ENCODE assay signal across 31 cellular contexts in genomic region chr17:51731941-51732722, GRCh38.
"Had no signal": no experiment of that assay in that cellular context is flagged by ENCODE, and none has a peak within 500 bp of the region (broad histone marks: within the 10 kb centered on the region; RNA-seq: fewer than 3 reads in every experiment).

No MANE protein-coding gene starts in this region.

- H3K9me3 ChIP-seq: body of pancreas, breast epithelium, esophagus muscularis mucosa, gastrocnemius medialis had no signal

- H3K27ac Mint-ChIP-seq: activated CD4-positive, alpha-beta memory T cell treated with anti-CD3 and anti-CD28 coated beads for 36 hours; activated CD4-positive, alpha-beta T cell treated with anti-CD3 and anti-CD28 coated beads for 36 hours; activated CD4-positive, alpha-beta T cell treated with anti-CD3 and anti-CD28 coated beads, Interleukin-2, amount 10 ng/mL, durations not matched to agents 24 days and 14 days; activated naive CD8-positive, alpha-beta T cell; activated T-cell treated with anti-CD3 and anti-CD28 coated beads, Interleukin-2, amount 50 U/mL, for 24 hours; activated T-cell treated with anti-CD3 and anti-CD28 coated beads, Interleukin-2, amount 50 U/mL, for 72 hours; dendritic cell treated with granulocyte-macrophage colony-stimulating factor and Interleukin-4, amounts not matched to agents 40 ng/mL and 50 ng/mL, for 4 days had no signal

- H3K36me3 Mint-ChIP-seq: activated CD4-positive, alpha-beta memory T cell treated with anti-CD3 and anti-CD28 coated beads for 36 hours had no signal

- H3K4me1 Mint-ChIP-seq: activated CD4-positive, alpha-beta T cell treated with anti-CD3 and anti-CD28 coated beads for 36 hours had no signal

- H3K36me3 ChIP-seq: breast epithelium, cardiac muscle cell, esophagus muscularis mucosa, gastrocnemius medialis, heart left ventricle had no signal

- ATAC-seq: activated CD4-positive, alpha-beta T cell treated with anti-CD3 and anti-CD28 coated beads for 36 hours; activated T-cell treated with anti-CD3 and anti-CD28 coated beads, Interleukin-2, amount 50 U/mL, for 72 hours; body of pancreas; foreskin keratinocyte; gastrocnemius medialis; heart left ventricle had no signal

- H3K4me1 ChIP-seq: body of pancreas, breast epithelium, esophagus muscularis mucosa, foreskin keratinocyte, gastrocnemius medialis, heart left ventricle had no signal

- H3K27me3 ChIP-seq: body of pancreas, breast epithelium, cardiac muscle cell, dorsolateral prefrontal cortex, esophagus muscularis mucosa, foreskin keratinocyte, gastrocnemius medialis had no signal

- H3K4me3 Mint-ChIP-seq: activated CD4-positive, alpha-beta memory T cell treated with anti-CD3 and anti-CD28 coated beads for 36 hours; activated CD4-positive, alpha-beta T cell treated with anti-CD3 and anti-CD28 coated beads for 36 hours; activated CD4-positive, alpha-beta T cell treated with anti-CD3 and anti-CD28 coated beads, Interleukin-2, amount 10 ng/mL, durations not matched to agents 24 days and 14 days; activated naive CD8-positive, alpha-beta T cell; activated T-cell treated with anti-CD3 and anti-CD28 coated beads, Interleukin-2, amount 50 U/mL, for 24 hours; activated T-cell treated with anti-CD3 and anti-CD28 coated beads, Interleukin-2, amount 50 U/mL, for 72 hours; dendritic cell treated with granulocyte-macrophage colony-stimulating factor and Interleukin-4, amounts not matched to agents 40 ng/mL and 50 ng/mL, for 4 days had no signal

- H3K27ac ChIP-seq: body of pancreas, breast epithelium, cardiac muscle cell, coronary artery, dorsolateral prefrontal cortex, esophagus muscularis mucosa, foreskin keratinocyte, gastrocnemius medialis, heart left ventricle had no signal

- DNase-seq: activated CD4-positive, alpha-beta memory T cell treated with anti-CD3 and anti-CD28 coated beads for 36 hours; activated CD4-positive, alpha-beta T cell treated with anti-CD3 and anti-CD28 coated beads for 36 hours; activated CD4-positive, alpha-beta T cell treated with anti-CD3 and anti-CD28 coated beads, Interleukin-2, amount 10 ng/mL, durations not matched to agents 24 days and 14 days; activated CD4-positive, CD25-positive, alpha-beta regulatory T cell; activated CD4-positive, CD25-positive, alpha-beta regulatory T cell treated with anti-CD3 and anti-CD28 coated beads, Interleukin-2, amount 50 U/mL, for 72 hours; activated CD8-positive, alpha-beta memory T cell treated with anti-CD3 and anti-CD28 coated beads, Interleukin-2, amount 50 U/mL, for 48 hours; activated effector memory CD4-positive, alpha-beta T cell treated with Interleukin-2 at 50 U/mL for 16 hours; activated gamma-delta T cell treated with Interleukin-2 at 50 U/mL for 16 hours; activated naive CD4-positive, alpha-beta T cell treated with anti-CD3 and anti-CD28 coated beads, Interleukin-2, amount 50 U/mL, for 16 hours; activated naive CD4-positive, alpha-beta T cell treated with Interleukin-2 at 50 U/mL for 16 hours; activated T-cell treated with anti-CD3 and anti-CD28 coated beads for 4 hours; activated T-cell treated with anti-CD3 and anti-CD28 coated beads, Interleukin-2, amount 50 U/mL, for 24 hours; activated T-cell treated with anti-CD3 and anti-CD28 coated beads, Interleukin-2, amount 50 U/mL, for 72 hours; amygdala; aorta; body of pancreas; central memory CD4-positive, alpha-beta T cell; dorsolateral prefrontal cortex; effector memory CD4-positive, alpha-beta T cell; erythroblast; foreskin keratinocyte; gastrocnemius medialis; glutamatergic neuron; heart left ventricle; T-helper 2 cell had no signal

- H3K9me3 Mint-ChIP-seq: activated CD4-positive, alpha-beta memory T cell treated with anti-CD3 and anti-CD28 coated beads for 36 hours; activated CD4-positive, alpha-beta T cell treated with anti-CD3 and anti-CD28 coated beads, Interleukin-2, amount 10 ng/mL, durations not matched to agents 24 days and 14 days; activated T-cell treated with anti-CD3 and anti-CD28 coated beads, Interleukin-2, amount 50 U/mL, for 24 hours; activated T-cell treated with anti-CD3 and anti-CD28 coated beads, Interleukin-2, amount 50 U/mL, for 72 hours; dendritic cell treated with granulocyte-macrophage colony-stimulating factor and Interleukin-4, amounts not matched to agents 40 ng/mL and 50 ng/mL, for 4 days had no signal

- H3K4me3 ChIP-seq: body of pancreas, breast epithelium, cardiac muscle cell, coronary artery, esophagus muscularis mucosa, gastrocnemius medialis, heart left ventricle had no signal
